1 cellular context compared by ENCODE assay signal in genomic region chr11:112221263-112221835, GRCh38.
TF ChIP-seq lines count a peak whose summit lies in the region.

No MANE protein-coding gene starts in this region.

TF ChIP-seq in HepG2, 621 proteins besides CTCF, POLR2A, EP300 and RAD21 (continues in another document):
- no peak for TF ChIP-seq ZBTB43 (CRISPR knock-in tag; conservative IDR thresholded peaks at IDR 0.05)
- TF ChIP-seq THAP8 (CRISPR knock-in tag; IDR thresholded peaks at IDR 0.05; ENCODE audit: borderline replicate concordance), result no peak
- peak; percentile 21; the same call in 1 of the 2 replicates for TF ChIP-seq KAT8 (CRISPR knock-in tag; IDR thresholded peaks at IDR 0.05)
- peak; percentile 65; the same call in 1 of the 2 replicates for TF ChIP-seq NCOA2 (CRISPR knock-in tag; IDR thresholded peaks at IDR 0.05)
- TF ChIP-seq CAMTA2 (CRISPR knock-in tag; IDR thresholded peaks at IDR 0.05; ENCODE audit: borderline replicate concordance), result no peak
- no peak for TF ChIP-seq ZNF574 (CRISPR knock-in tag; IDR thresholded peaks at IDR 0.05)
- no peak for TF ChIP-seq ATF6 (CRISPR knock-in tag; conservative IDR thresholded peaks at IDR 0.05)
- no peak for TF ChIP-seq ZNF749 (CRISPR knock-in tag; IDR thresholded peaks at IDR 0.05; ENCODE audit: borderline replicate concordance)
- TF ChIP-seq ZBTB1 (CRISPR knock-in tag; IDR thresholded peaks at IDR 0.05; ENCODE audit: borderline replicate concordance), result no peak
- no peak for TF ChIP-seq ZNF780A (CRISPR knock-in tag; IDR thresholded peaks at IDR 0.05)
- no peak for TF ChIP-seq ZNF775 (CRISPR knock-in tag; IDR thresholded peaks at IDR 0.05; ENCODE audit: borderline replicate concordance)
- TF ChIP-seq TIGD3 (CRISPR knock-in tag; IDR thresholded peaks at IDR 0.05; ENCODE audit: borderline replicate concordance), result no peak
- no peak for TF ChIP-seq MED1 (CRISPR knock-in tag; IDR thresholded peaks at IDR 0.05)
- no peak for TF ChIP-seq U2AF1 (optimal IDR thresholded peaks at IDR 0.05; ENCODE audit: low read depth, low read length)
- TF ChIP-seq ZNF530 (CRISPR knock-in tag; IDR thresholded peaks at IDR 0.05; ENCODE audit: low read depth), result no peak
- no peak for TF ChIP-seq ZKSCAN8 (CRISPR knock-in tag; IDR thresholded peaks at IDR 0.05; ENCODE audit: borderline replicate concordance)
- no peak for TF ChIP-seq SRSF9 (IDR thresholded peaks at IDR 0.05; ENCODE audit: borderline replicate concordance, insufficient read depth, low read depth, low read length, poor library complexity, severe bottlenecking)
- no peak for TF ChIP-seq SOX13 (IDR thresholded peaks at IDR 0.05)
- TF ChIP-seq SOX13 (CRISPR knock-in tag; conservative IDR thresholded peaks at IDR 0.05 in 1 of 2, IDR thresholded peaks at IDR 0.05 in 1 of 2), result peak in 1 of 2 experiments; percentile 46; a peak in 1 of 4 replicates
- no peak for TF ChIP-seq ZMYM4 (CRISPR knock-in tag; IDR thresholded peaks at IDR 0.05)
- no peak for TF ChIP-seq REL (CRISPR knock-in tag; conservative IDR thresholded peaks at IDR 0.05)
- TF ChIP-seq ZNF710 (CRISPR knock-in tag; IDR thresholded peaks at IDR 0.05; ENCODE audit: borderline replicate concordance), result no peak
- no peak for TF ChIP-seq GLI4 (CRISPR knock-in tag; IDR thresholded peaks at IDR 0.05; ENCODE audit: borderline replicate concordance)
- TF ChIP-seq MATR3 (CRISPR knock-in tag; IDR thresholded peaks at IDR 0.05), result no peak
- TF ChIP-seq MTERF4 (CRISPR knock-in tag; IDR thresholded peaks at IDR 0.05), result no peak
- no peak for TF ChIP-seq ZNF143 (CRISPR knock-in tag; IDR thresholded peaks at IDR 0.05)
- TF ChIP-seq SP2 (CRISPR knock-in tag; IDR thresholded peaks at IDR 0.05), result no peak
- no peak for TF ChIP-seq ZNF138 (CRISPR knock-in tag; IDR thresholded peaks at IDR 0.05; ENCODE audit: low read depth)
- no peak for TF ChIP-seq ZNF44 (CRISPR knock-in tag; IDR thresholded peaks at IDR 0.05)
- TF ChIP-seq ZNF747 (CRISPR knock-in tag; IDR thresholded peaks at IDR 0.05; ENCODE audit: borderline replicate concordance), result no peak
- TF ChIP-seq E2F2 (CRISPR knock-in tag; IDR thresholded peaks at IDR 0.05; ENCODE audit: borderline replicate concordance), result no peak
- TF ChIP-seq ZNF558 (CRISPR knock-in tag; IDR thresholded peaks at IDR 0.05; ENCODE audit: borderline replicate concordance), result no peak
- TF ChIP-seq ZGPAT (CRISPR knock-in tag; IDR thresholded peaks at IDR 0.05), result 0 out of 2 replicates have a peak, but pooled peaks have one; percentile 28
- peak; percentile 63 for TF ChIP-seq ZEB1 (IDR thresholded peaks at IDR 0.05; ENCODE audit: insufficient replicate concordance, low read depth)
- TF ChIP-seq ZNF576 (CRISPR knock-in tag; IDR thresholded peaks at IDR 0.05), result no peak
- no peak for TF ChIP-seq CHD4 (IDR thresholded peaks at IDR 0.05; ENCODE audit: borderline replicate concordance, low read length)
- no peak for TF ChIP-seq ZNF337 (CRISPR knock-in tag; IDR thresholded peaks at IDR 0.05; ENCODE audit: borderline replicate concordance, low read depth)
- no peak for TF ChIP-seq ZNF761 (CRISPR knock-in tag; conservative IDR thresholded peaks at IDR 0.05)
- no peak for TF ChIP-seq HIVEP1 (CRISPR knock-in tag; IDR thresholded peaks at IDR 0.05)
- no peak for TF ChIP-seq BRF2 (CRISPR knock-in tag; IDR thresholded peaks at IDR 0.05)
